Comparison of ENCODE assay signal across 1 cellular context in genomic region chr14:24982472-24983155, GRCh38.
A peak's percentile ranks its signal among the peaks of the same experiment; 100 is the strongest.
TF ChIP-seq lines count a peak whose summit lies in the region.

No MANE protein-coding gene starts in this region.

TF ChIP-seq in HEK293, 187 proteins besides CTCF, POLR2A, EP300 and RAD21 (continued from another document and continues in another):
- no peak for TF ChIP-seq ZBTB11 (tag by site-specific recombination; conservative IDR thresholded peaks at IDR 0.05; ENCODE audit: low read depth)
- TF ChIP-seq ZNF776 (tag by site-specific recombination; IDR thresholded peaks at IDR 0.05; ENCODE audit: borderline replicate concordance) = no peak
- no peak for TF ChIP-seq ZBTB49 (tag by site-specific recombination; IDR thresholded peaks at IDR 0.05; ENCODE audit: low read depth)
- 0 out of 2 replicates have a peak, but pooled peaks have one; percentile 24 for TF ChIP-seq PRDM10 (tag by site-specific recombination; IDR thresholded peaks at IDR 0.05)
- TF ChIP-seq ZNF211 (tag by site-specific recombination; IDR thresholded peaks at IDR 0.05; ENCODE audit: low read depth) = no peak
- TF ChIP-seq ZNF266 (tag by site-specific recombination; IDR thresholded peaks at IDR 0.05; ENCODE audit: low read depth) = no peak
- no peak for TF ChIP-seq ZBTB10 (tag by site-specific recombination; IDR thresholded peaks at IDR 0.05)
- TF ChIP-seq ZNF639 (tag by site-specific recombination; IDR thresholded peaks at IDR 0.05) = peak; percentile 85
- TF ChIP-seq ZNF350 (tag by site-specific recombination; IDR thresholded peaks at IDR 0.05) = no peak
- no peak for TF ChIP-seq ZNF785 (tag by site-specific recombination; IDR thresholded peaks at IDR 0.05)
- TF ChIP-seq OSR2 (tag by site-specific recombination; IDR thresholded peaks at IDR 0.05) = peak; percentile 88
- TF ChIP-seq ZNF596 (tag by site-specific recombination; IDR thresholded peaks at IDR 0.05) = no peak
- peak; percentile 57; the same call in 1 of the 2 replicates for TF ChIP-seq ZNF394 (tag by site-specific recombination; IDR thresholded peaks at IDR 0.05; ENCODE audit: borderline replicate concordance)
- TF ChIP-seq ZNF560 (tag by site-specific recombination; IDR thresholded peaks at IDR 0.05; ENCODE audit: borderline replicate concordance) = no peak
- peak; percentile 85 for TF ChIP-seq GLI2 (tag by site-specific recombination; IDR thresholded peaks at IDR 0.05; ENCODE audit: borderline replicate concordance, low read depth)
- no peak for TF ChIP-seq ZNF280D (tag by site-specific recombination; IDR thresholded peaks at IDR 0.05)
- TF ChIP-seq ZNF692 (tag by site-specific recombination; IDR thresholded peaks at IDR 0.05) = peak; percentile 78
- peak; percentile 38; the same call in 1 of the 2 replicates for TF ChIP-seq SP3 (tag by site-specific recombination; IDR thresholded peaks at IDR 0.05)
- peak; percentile 39 for TF ChIP-seq ZNF518A (tag by site-specific recombination; conservative IDR thresholded peaks at IDR 0.05; ENCODE audit: low read depth)
- TF ChIP-seq ZSCAN23 (tag by site-specific recombination; IDR thresholded peaks at IDR 0.05) = 0 out of 2 replicates have a peak, but pooled peaks have one; percentile 48
- no peak for TF ChIP-seq ZNF341 (tag by site-specific recombination; IDR thresholded peaks at IDR 0.05; ENCODE audit: low read depth)
- TF ChIP-seq KLF17 (tag by site-specific recombination; IDR thresholded peaks at IDR 0.05) = 0 out of 2 replicates have a peak, but pooled peaks have one; percentile 36
- 0 out of 2 replicates have a peak, but pooled peaks have one; percentile 35 for TF ChIP-seq ZNF324 (tag by site-specific recombination; IDR thresholded peaks at IDR 0.05)
- TF ChIP-seq ZBTB20 (tag by site-specific recombination; IDR thresholded peaks at IDR 0.05) = peak; percentile 33; the same call in 1 of the 2 replicates
- no peak for TF ChIP-seq ZNF747 (tag by site-specific recombination; IDR thresholded peaks at IDR 0.05)
- no peak for TF ChIP-seq ZNF610 (tag by site-specific recombination; IDR thresholded peaks at IDR 0.05; ENCODE audit: borderline replicate concordance)
